ENCODE assay signal across 8 cellular contexts in the genomic region with DNA sequence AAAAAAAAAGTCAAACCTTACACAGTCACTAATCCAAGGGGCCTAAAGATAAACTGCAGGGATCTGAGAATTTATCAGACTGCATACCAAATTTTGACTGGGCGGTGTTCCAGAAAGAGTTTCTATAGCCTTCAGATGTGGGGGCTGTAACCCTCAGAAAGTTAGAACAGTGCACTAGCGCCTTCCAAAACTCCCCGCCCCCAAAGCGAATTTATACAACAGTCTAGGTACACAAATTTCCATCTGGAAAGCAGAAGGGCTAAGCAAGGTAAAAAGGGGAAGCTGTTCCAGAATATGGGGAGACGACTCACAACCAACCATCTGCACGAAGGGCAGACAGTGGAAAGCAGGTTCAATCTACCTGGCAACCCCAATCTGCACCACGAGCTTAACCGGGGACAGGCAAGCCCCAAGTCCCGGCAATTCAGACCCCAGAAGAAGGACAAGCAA. TPM values are rescaled to one million over a fixed set of nuclear protein-coding genes. Genes with fewer than 3 reads are reported as not detected.
DNase-seq lines count a peak whose midpoint lies in the region; ATAC-seq, FAIRE-seq and TF ChIP-seq lines count a peak whose summit lies in the region.

No MANE protein-coding gene starts in this region.

- H3K4me3 Mint-ChIP-seq in natural killer cell = peak overlapping the region; percentile 95

- H3K23ac ChIP-seq in H1 (ENCODE audit: insufficient read length) = no peak overlapping the region

- H3K36me3 Mint-ChIP-seq in natural killer cell = no peaks in the 10 kb centered on the region

- peaks cover 0 to 2% of the 10 kb centered on the region in 2 donors for H3K27me3 Mint-ChIP-seq in natural killer cell (ENCODE audit: low read depth in 2 of 2)

- H3K18ac ChIP-seq in H1 (ENCODE audit: extremely low read depth, low read length) = peak overlapping the region; percentile 64

- POLR2A ChIA-PET in H1 (lab: Charles Lee; ENCODE audit: partially characterized antibody) = interaction anchor here (1.0 to 2.0 kb wide), 2 partner anchors 38 to 176 kb away, joined by 4 read pairs; a partner anchor contains a TSS

- no peaks in the 10 kb centered on the region for H3K9me3 ChIP-seq in SK-N-MC (ENCODE audit: low read depth, low read length)
- no peaks in the 10 kb centered on the region for H3K9me3 ChIP-seq in H1 (ENCODE audit: insufficient read depth in 2 of 2, low read depth in 1 of 2, low read length in 1 of 2)

- ATAC-seq in HG02943 (IDR thresholded peaks at IDR 0.05; ENCODE audit: low read depth, unreplicated experiment) = peak; percentile 31
- no peak for ATAC-seq in natural killer cell
- ATAC-seq in HG03565 (IDR thresholded peaks at IDR 0.05; ENCODE audit: unreplicated experiment) = no peak

- H2AFZ ChIP-seq in H1 (ENCODE audit: low read length) = peak overlapping the region; percentile 79; the same call in 1 of the 2 replicates

- no peak for FAIRE-seq in H1 (lab: Jason Lieb, UNC)

- 0 out of 2 replicates have a peak overlapping the region, but pooled peaks have one; percentile 31 for H2BK15ac ChIP-seq in H1 (ENCODE audit: low read length)

- peaks cover 0 to 9% (median 4%) of the 10 kb centered on the region in 4 experiments; a peak in 4 of 7 replicates for H3K4me1 ChIP-seq in H1 (replicated peaks in 1 of 4; ENCODE audit: control insufficient read depth in 3 of 4, insufficient read depth in 4 of 4, low read length in 3 of 4)

- H3K27ac Mint-ChIP-seq in natural killer cell = peak overlapping the region; percentile 91 to 95

- H3K79me1 ChIP-seq in H1 (ENCODE audit: low read depth, low read length) = no peaks in the 10 kb centered on the region

- WGBS in H1 (ENCODE audit: extremely low coverage in 1 of 2, insufficient coverage in 1 of 2, insufficient read length in 1 of 2, insufficient replicate concordance in 2 of 2, low coverage in 1 of 2, low lambda C conversion rate in 2 of 2, missing lambda C conversion rate in 1 of 2), 2 experiments = 12% methylated on average over 9 of the region's 9 CpGs; no CpG with 5 or more reads in 1 of the 2 experiments

- peak overlapping the region; percentile 77 to 81 for H3K4me2 ChIP-seq in H1 (ENCODE audit: insufficient read depth in 1 of 2, low read depth in 2 of 2, low read length in 2 of 2)

- TF ChIP-seq RAD21 in H1 (IDR thresholded peaks at IDR 0.05 in 1 of 2, conservative IDR thresholded peaks at IDR 0.05 in 1 of 2; ENCODE audit: low read depth in 2 of 2, low read length in 2 of 2) = no peak

- no peak overlapping the region for H3K27ac ChIP-seq in SK-N-MC
- no peak overlapping the region for H3K27ac ChIP-seq in H1 (ENCODE audit: low read depth, low read length)

- H3K4me1 Mint-ChIP-seq in natural killer cell = peaks cover 48 to 49% of the 10 kb centered on the region in 2 donors

- no peak for TF ChIP-seq POLR2A in H1 (IDR thresholded peaks at IDR 0.05; ENCODE audit: control extremely low read depth in 1 of 2, low read depth in 2 of 2, low read length in 2 of 2)

- no peak overlapping the region for H4K91ac ChIP-seq in H1 (replicated peaks; ENCODE audit: insufficient read length, low read length)

- peaks cover 0 to 2% of the 10 kb centered on the region in 2 experiments for H4K20me1 ChIP-seq in H1 (replicated peaks in 1 of 2; ENCODE audit: control insufficient read depth in 1 of 2, insufficient read depth in 2 of 2, low read length in 2 of 2)

- H4K5ac ChIP-seq in H1 (ENCODE audit: insufficient read length, low read depth, low read length) = no peak overlapping the region

- peak overlapping the region; percentile 62 for H3K9ac ChIP-seq in SK-N-MC (ENCODE audit: insufficient read length)
- peak overlapping the region; percentile 42 to 91 (median 70) for H3K9ac ChIP-seq in H1 (replicated peaks in 1 of 4; ENCODE audit: extremely low read depth in 1 of 4, low read depth in 3 of 4, low read length in 3 of 4)

- peak overlapping the region; percentile 73; the same call in 1 of the 2 replicates for H2BK5ac ChIP-seq in H1 (ENCODE audit: low read depth, low read length)

- TF ChIP-seq EP300 in H1 (IDR thresholded peaks at IDR 0.05; ENCODE audit: borderline replicate concordance in 1 of 2, low read depth in 2 of 2, low read length in 2 of 2) = no peak

- DNase-seq in GM12864 (ENCODE audit: low read depth) (peak; percentile 21), SK-N-MC (ENCODE audit: low read depth, low spot score) (no peak), H1 (ENCODE audit: low read depth in 1 of 2, low spot score in 2 of 2) (no peak), natural killer cell (no peak), dedifferentiated amniotic fluid mesenchymal stem cell (ENCODE audit: extremely low spot score) (no peak), superior temporal gyrus (ENCODE audit: extremely low spot score) (no peak)

- no peak overlapping the region for H3K4ac ChIP-seq in H1 (replicated peaks; ENCODE audit: insufficient read length, low read depth, low read length)

- peak overlapping the region; percentile 66 for H3K4me3 ChIP-seq in GM12864 (ENCODE audit: low read depth, low read length)
- H3K4me3 ChIP-seq in SK-N-MC = peak overlapping the region; percentile 89
- H3K4me3 ChIP-seq in H1 (ENCODE audit: extremely low read depth in 1 of 4, insufficient read depth in 2 of 4, low read depth in 3 of 4, low read length in 4 of 4) = peak overlapping the region; percentile 49 to 79 (median 74)

- no peak overlapping the region for H2BK120ac ChIP-seq in H1 (replicated peaks; ENCODE audit: low read depth, low read length)

- H3K9me3 Mint-ChIP-seq in natural killer cell = no peaks in the 10 kb centered on the region

- no peak overlapping the region for H2BK20ac ChIP-seq in H1 (ENCODE audit: low read length)

- H3K56ac ChIP-seq in H1 (replicated peaks; ENCODE audit: insufficient read length, low read depth, low read length) = no peak overlapping the region

- H3K14ac ChIP-seq in H1 (ENCODE audit: insufficient read length) = no peak overlapping the region

- H3K23me2 ChIP-seq in H1 (ENCODE audit: low read depth, low read length) = peaks cover 8% of the 10 kb centered on the region

- no peaks in the 10 kb centered on the region for H3K36me3 ChIP-seq in SK-N-MC (ENCODE audit: insufficient read depth, low read length)
- H3K36me3 ChIP-seq in H1 (ENCODE audit: control insufficient read depth in 2 of 4, insufficient read depth in 4 of 4, low read length in 3 of 4) = no peaks in the 10 kb centered on the region; a peak in 1 of 8 replicates

- TF ChIP-seq CTCF in GM12864 (IDR thresholded peaks at IDR 0.05; ENCODE audit: low read depth, low read length, missing control alignments) (no peak), H1 (IDR thresholded peaks at IDR 0.05; ENCODE audit: control extremely low read depth in 1 of 3, insufficient read depth in 1 of 3, low read depth in 1 of 3, low read length in 3 of 3) (no peak), natural killer cell (IDR thresholded peaks at IDR 0.05) (no peak)

- no peak overlapping the region for H2AK5ac ChIP-seq in H1 (ENCODE audit: low read depth, low read length)

- intact Hi-C loops in natural killer cell (cut with micrococcal nuclease) = loop anchor here (2.0 kb wide), 1 partner anchor 19 kb away; no protein-coding TSS in a partner anchor

- peaks cover 0 to 3% of the 10 kb centered on the region in 2 experiments; a peak in 1 of 4 replicates for H3K79me2 ChIP-seq in H1 (ENCODE audit: control insufficient read depth in 1 of 2, insufficient read depth in 2 of 2, low read length in 2 of 2)

- CTCF ChIA-PET in H1 (lab: Charles Lee; ENCODE audit: partially characterized antibody) = interaction anchor here (0.7 to 3.4 kb wide), 9 partner anchors 10 to 55 kb away, joined by 3 to 12 read pairs (median 5); no protein-coding TSS in a partner anchor

- H4K8ac ChIP-seq in H1 (ENCODE audit: extremely low read depth, insufficient read depth, low read length) = peak overlapping the region; percentile 89; the same call in 1 of the 2 replicates

- H2BK12ac ChIP-seq in H1 (ENCODE audit: low read depth, low read length) = no peak overlapping the region

- no peaks in the 10 kb centered on the region; a peak in 1 of 7 replicates for H3K27me3 ChIP-seq in H1 (replicated peaks in 1 of 4; ENCODE audit: control insufficient read depth in 3 of 4, extremely low read depth in 1 of 4, insufficient read depth in 3 of 4, low read length in 3 of 4)

TF ChIP-seq in H1, 55 proteins besides CTCF, POLR2A, EP300 and RAD21 (continues in another document):
- TF ChIP-seq HDAC2 (IDR thresholded peaks at IDR 0.05; ENCODE audit: borderline replicate concordance in 1 of 2, low read depth in 2 of 2, low read length in 2 of 2) (no peak), MAX (IDR thresholded peaks at IDR 0.05) (no peak), BCL11A (IDR thresholded peaks at IDR 0.05; ENCODE audit: low read depth in 2 of 2, low read length in 2 of 2) (no peak)

RNA-seq across cellular contexts. Expression of gene ERMP1, which starts 0.8 kb away (rescaled TPM):
- total RNA-seq in H1 (2021; fragmentation: NEBNext Ultra II Directional; extraction: Animal tissue kit (Norgen Biotek cat#: 25700)) = 16.5 and 16.7 TPM in 2 replicates
- 8.3 and 12.8 TPM in 2 replicates for polyA plus RNA-seq in H1 (2011; rRNA removed)
- polyA plus RNA-seq in H1 (2011; cell fraction: cytosol; rRNA removed) = 12.4 TPM
- polyA plus RNA-seq in H1 (2011; cell fraction: nucleus; rRNA removed) = 9.4 TPM
- polyA plus RNA-seq in H1 (2012, experiment 1 of 2) = 11.0 to 15.0 TPM (median 13.3 TPM) in 4 replicates
- polyA plus RNA-seq in H1 (2012, experiment 2 of 2) = 0.96 TPM
- polyA plus RNA-seq in H1 (2013, experiment 1 of 2) = 19.5 TPM
- polyA plus RNA-seq in H1 (2013, experiment 2 of 2) = 18.8 TPM
- polyA minus RNA-seq in H1 (2011; rRNA and poly(A)+ RNA removed) = 25.8 and 34.7 TPM in 2 replicates
- 10.8 TPM for polyA minus RNA-seq in H1 (2011; cell fraction: cytosol; rRNA and poly(A)+ RNA removed)
- polyA minus RNA-seq in H1 (2011; cell fraction: nucleus; rRNA and poly(A)+ RNA removed) = 16.9 TPM
- total RNA-seq in natural killer cell = 10 to 100 TPM; 24.7 to 52.0 (median 29.3) TPM

RNA-seq across cellular contexts. Expression of gene MLANA, which starts 58.6 kb away (rescaled TPM):
- not detected in 2 replicates for total RNA-seq in H1 (2021; fragmentation: NEBNext Ultra II Directional; extraction: Animal tissue kit (Norgen Biotek cat#: 25700))
- not detected in 2 replicates for polyA plus RNA-seq in H1 (2011; rRNA removed)
- polyA plus RNA-seq in H1 (2011; cell fraction: cytosol; rRNA removed) = not detected
- polyA plus RNA-seq in H1 (2011; cell fraction: nucleus; rRNA removed) = not detected
- polyA plus RNA-seq in H1 (2012, experiment 1 of 2) = not detected in 4 replicates
- not detected for polyA plus RNA-seq in H1 (2012, experiment 2 of 2)
- not detected for polyA plus RNA-seq in H1 (2013, experiment 1 of 2)
- not detected for polyA plus RNA-seq in H1 (2013, experiment 2 of 2)
- polyA minus RNA-seq in H1 (2011; rRNA and poly(A)+ RNA removed) = not detected in 2 replicates
- polyA minus RNA-seq in H1 (2011; cell fraction: cytosol; rRNA and poly(A)+ RNA removed) = not detected
- polyA minus RNA-seq in H1 (2011; cell fraction: nucleus; rRNA and poly(A)+ RNA removed) = not detected
- total RNA-seq in natural killer cell = not detected
